16 cellular contexts compared by ENCODE assay signal in genomic region chr1:160407819-160408801, GRCh38. TPM values are rescaled to one million over a fixed set of nuclear protein-coding genes. Genes with fewer than 3 reads are reported as not detected.
DNase-seq lines count a peak whose midpoint lies in the region; ATAC-seq and TF ChIP-seq lines count a peak whose summit lies in the region.
"Had no signal": no experiment of that assay in that cellular context is flagged by ENCODE, and none has a peak within 500 bp of the region (broad histone marks: within the 10 kb centered on the region; RNA-seq: fewer than 3 reads in every experiment).

No MANE protein-coding gene starts in this region.

- no peak overlapping the region for H3K27ac Mint-ChIP-seq in immature natural killer cell
- H3K27ac Mint-ChIP-seq: activated CD8-positive, alpha-beta memory T cell treated with anti-CD3 and anti-CD28 coated beads, Interleukin-2, amount 10 ng/mL, durations not matched to agents 7 days and 5 days; CD8-positive, alpha-beta T cell had no signal

- H3K27me3 Mint-ChIP-seq in immature natural killer cell (ENCODE audit: low read depth in 3 of 3): peaks cover 1 to 6% (median 3%) of the 10 kb centered on the region in 3 donors
- H3K27me3 Mint-ChIP-seq: naive B cell had no signal

- DNase-seq in HK-2 (ENCODE audit: unreplicated experiment) (peak; percentile 60), SK-N-SH (peak; percentile 49), suprapubic skin (ENCODE audit: low spot score in 2 of 2) (no peak), tibial artery (no peak), immature natural killer cell (no peak)
- DNase-seq: activated naive CD4-positive, alpha-beta T cell treated with anti-CD3 and anti-CD28 coated beads, Interleukin-2, amount 50 U/mL, for 16 hours; kidney; naive B cell; NCI-H446; RPMI8226 had no signal

- no peaks in the 10 kb centered on the region for H3K36me3 Mint-ChIP-seq in immature natural killer cell
- H3K36me3 Mint-ChIP-seq: activated CD8-positive, alpha-beta memory T cell treated with anti-CD3 and anti-CD28 coated beads, Interleukin-2, amount 10 ng/mL, durations not matched to agents 7 days and 5 days; CD8-positive, alpha-beta T cell; naive B cell had no signal

- H3K9me3 ChIP-seq in SK-N-SH (no peaks in the 10 kb centered on the region), iPS-20b (ENCODE audit: insufficient read depth, low read depth, low read length) (no peaks in the 10 kb centered on the region), suprapubic skin (no peaks in the 10 kb centered on the region), tibial artery (no peaks in the 10 kb centered on the region)
- H3K9me3 ChIP-seq: right lobe of liver had no signal

- H3K36me3 ChIP-seq in SK-N-SH (replicated peaks in 1 of 2; ENCODE audit: control insufficient read depth in 1 of 2, insufficient read depth in 2 of 2, low read length in 1 of 2): no peaks in the 10 kb centered on the region
- peaks cover 22% of the 10 kb centered on the region; the same call in 1 of the 2 replicates for H3K36me3 ChIP-seq in iPS-20b (ENCODE audit: insufficient read depth, low read depth, low read length)
- H3K36me3 ChIP-seq in suprapubic skin: no peaks in the 10 kb centered on the region
- no peaks in the 10 kb centered on the region for H3K36me3 ChIP-seq in tibial artery
- H3K36me3 ChIP-seq: right lobe of liver had no signal

- POLR2A ChIA-PET in SK-N-SH (lab: Yijun Ruan, JAX): no interaction called here

- no peaks in the 10 kb centered on the region for H4K20me1 ChIP-seq in SK-N-SH (ENCODE audit: insufficient read depth)

- H3K27ac ChIP-seq in SK-N-SH (ENCODE audit: low read depth in 2 of 2, low read length in 1 of 2) (no peak overlapping the region), iPS-20b (ENCODE audit: low read length) (no peak overlapping the region), suprapubic skin (peak overlapping the region; percentile 87), tibial artery (no peak overlapping the region)
- H3K27ac ChIP-seq: right lobe of liver had no signal

- H3K4me3 Mint-ChIP-seq in immature natural killer cell: no peak overlapping the region
- H3K4me3 Mint-ChIP-seq: activated CD8-positive, alpha-beta memory T cell treated with anti-CD3 and anti-CD28 coated beads, Interleukin-2, amount 10 ng/mL, durations not matched to agents 7 days and 5 days; CD8-positive, alpha-beta T cell; naive B cell had no signal

- no peaks in the 10 kb centered on the region for H3K9me2 ChIP-seq in SK-N-SH

- H3K79me2 ChIP-seq in SK-N-SH (ENCODE audit: insufficient read depth): no peaks in the 10 kb centered on the region

- H3K27me3 ChIP-seq in SK-N-SH (ENCODE audit: insufficient read depth) (no peaks in the 10 kb centered on the region), iPS-20b (ENCODE audit: insufficient read depth, low read length) (no peaks in the 10 kb centered on the region), suprapubic skin (no peaks in the 10 kb centered on the region), tibial artery (peaks cover 0 to 12% of the 10 kb centered on the region in 2 donors)
- H3K27me3 ChIP-seq: right lobe of liver had no signal

- intact Hi-C loops in tibial artery (cut with DNase I; ENCODE audit: low total_unique reads): no loop called here

- no peak for TF ChIP-seq CTCF in SK-N-SH (IDR thresholded peaks at IDR 0.05)
- TF ChIP-seq CTCF in suprapubic skin (IDR thresholded peaks at IDR 0.05): no peak
- no peak for TF ChIP-seq CTCF in tibial artery (IDR thresholded peaks at IDR 0.05)

- peaks cover 0 to 2% (median 0%) of the 10 kb centered on the region in 6 donors for H3K9me3 Mint-ChIP-seq in immature natural killer cell
- H3K9me3 Mint-ChIP-seq: CD8-positive, alpha-beta T cell; naive B cell had no signal

- H3K9ac ChIP-seq in SK-N-SH: no peak overlapping the region
- H3K9ac ChIP-seq in iPS-20b (ENCODE audit: low read depth, low read length): peak overlapping the region; percentile 31; the same call in 1 of the 2 replicates

- H3K4me1 Mint-ChIP-seq in immature natural killer cell: no peaks in the 10 kb centered on the region
- H3K4me1 Mint-ChIP-seq: activated CD8-positive, alpha-beta memory T cell treated with anti-CD3 and anti-CD28 coated beads, Interleukin-2, amount 10 ng/mL, durations not matched to agents 7 days and 5 days had no signal

- H2AFZ ChIP-seq in SK-N-SH (ENCODE audit: low read depth): no peak overlapping the region

- CTCF ChIA-PET in SK-N-SH (lab: Yijun Ruan, JAX): interaction anchor here (1.1 to 1.7 kb wide), 2 partner anchors 117 to 307 kb away, joined by 3 to 4 read pairs; no protein-coding TSS in a partner anchor

- WGBS in SK-N-SH (ENCODE audit: low lambda C conversion rate): 78% methylated on average over 11 of the region's 12 CpGs
- 48% methylated on average over 12 of the region's 12 CpGs for WGBS in suprapubic skin

- peak overlapping the region; percentile 41 for H3K4me2 ChIP-seq in SK-N-SH

- peaks cover 0 to 35% of the 10 kb centered on the region in 2 experiments; a peak in 2 of 4 replicates for H3K4me1 ChIP-seq in SK-N-SH (ENCODE audit: control insufficient read depth in 1 of 2, insufficient read depth in 2 of 2, low read depth in 1 of 2, low read length in 1 of 2)
- peaks cover 52% of the 10 kb centered on the region for H3K4me1 ChIP-seq in iPS-20b (ENCODE audit: insufficient read depth, low read length)
- H3K4me1 ChIP-seq in suprapubic skin: peaks cover 80% of the 10 kb centered on the region
- H3K4me1 ChIP-seq in tibial artery: peaks cover 0 to 4% (median 0%) of the 10 kb centered on the region in 4 donors
- H3K4me1 ChIP-seq: right lobe of liver had no signal

- TF ChIP-seq EP300 in SK-N-SH (IDR thresholded peaks at IDR 0.05; ENCODE audit: borderline replicate concordance in 1 of 2, low read depth in 1 of 2, low read length in 1 of 2) (no peak), suprapubic skin (IDR thresholded peaks at IDR 0.05) (no peak)

- no peak overlapping the region for H3K4me3 ChIP-seq in SK-N-SH (ENCODE audit: low read depth in 2 of 2, low read length in 1 of 2)
- H3K4me3 ChIP-seq in iPS-20b (ENCODE audit: low read length): no peak overlapping the region
- H3K4me3 ChIP-seq in suprapubic skin: peak overlapping the region; percentile 17
- H3K4me3 ChIP-seq in tibial artery: no peak overlapping the region
- H3K4me3 ChIP-seq: right lobe of liver had no signal

- H3F3A ChIP-seq in SK-N-SH (replicated peaks; ENCODE audit: insufficient read depth): no peaks in the 10 kb centered on the region

- no peak for ATAC-seq in HG03108 (IDR thresholded peaks at IDR 0.05; ENCODE audit: unreplicated experiment)
- ATAC-seq: activated CD8-positive, alpha-beta memory T cell treated with anti-CD3 and anti-CD28 coated beads, Interleukin-2, amount 10 ng/mL, durations not matched to agents 7 days and 5 days; CD8-positive, alpha-beta T cell; right lobe of liver had no signal

- TF ChIP-seq POLR2A in suprapubic skin (IDR thresholded peaks at IDR 0.05): no peak

- no peak for TF ChIP-seq RAD21 in SK-N-SH (IDR thresholded peaks at IDR 0.05; ENCODE audit: low read length)

TF ChIP-seq in SK-N-SH, 30 proteins besides CTCF, POLR2A, EP300 and RAD21:
- TF ChIP-seq FOSL2 (IDR thresholded peaks at IDR 0.05; ENCODE audit: borderline replicate concordance, low read depth) (peak; percentile 23; the same call in 1 of the 2 replicates), RXRA (IDR thresholded peaks at IDR 0.05; ENCODE audit: borderline replicate concordance, low read depth) (no peak)

RNA-seq across cellular contexts. Expression of gene VANGL2, which starts 7.7 kb away (rescaled TPM):
- 13.4 and 17.5 TPM in 2 replicates for polyA plus RNA-seq in SK-N-SH (2012; rRNA removed)
- 9.1 and 11.0 TPM in 2 replicates for polyA plus RNA-seq in SK-N-SH (2012; cell fraction: cytosol; rRNA removed)
- polyA plus RNA-seq in SK-N-SH (2012; cell fraction: nucleus; rRNA removed): 26.6 and 32.0 TPM in 2 replicates
- total RNA-seq in suprapubic skin: 10 to 100 TPM; 18.7 to 39.7 (median 28.1) TPM
- not detected for polyA plus RNA-seq in immature natural killer cell
- total RNA-seq: activated CD8-positive, alpha-beta memory T cell treated with anti-CD3 and anti-CD28 coated beads, Interleukin-2, amount 10 ng/mL, durations not matched to agents 7 days and 5 days; CD8-positive, alpha-beta T cell; fibroblast of lung had no signal

RNA-seq across cellular contexts. Expression of gene NHLH1, which starts 41.2 kb away (rescaled TPM):
- 0.16 and 0.18 TPM in 2 replicates for polyA plus RNA-seq in SK-N-SH (2012; rRNA removed)
- polyA plus RNA-seq in SK-N-SH (2012; cell fraction: cytosol; rRNA removed): 0.04 and 0.09 TPM in 2 replicates
- 0.45 and 0.56 TPM in 2 replicates for polyA plus RNA-seq in SK-N-SH (2012; cell fraction: nucleus; rRNA removed)
- total RNA-seq in suprapubic skin: under 1 TPM in 1 of 4 donors, not detected in 3; 0.39 TPM
- not detected for polyA plus RNA-seq in immature natural killer cell
- total RNA-seq: fibroblast of lung had no signal

Comparison
In these comparisons a context has a peak if more than half of its experiments do, and no peak if none do; other contexts are left out.
1. DNase-seq: peak in HK-2 (single experiment) and SK-N-SH (single experiment); none in suprapubic skin (0 of 2), tibial artery (0 of 2) and immature natural killer cell (0 of 3).
2. RNA of gene VANGL2, which starts 7.7 kb away (polyA plus RNA-seq): 9.1 to 32.0 TPM in SK-N-SH; not detected in immature natural killer cell; every median in the first group is over 10 times any median in the second.